24 cellular contexts compared by ENCODE assay signal in genomic region chrX:47571896-47572295, GRCh38. TPM values are rescaled to one million over a fixed set of nuclear protein-coding genes. Genes with fewer than 3 reads are reported as not detected.
DNase-seq lines count a peak whose midpoint lies in the region; ATAC-seq, FAIRE-seq and TF ChIP-seq lines count a peak whose summit lies in the region.
"Had no signal": no experiment of that assay in that cellular context is flagged by ENCODE, and none has a peak within 500 bp of the region (broad histone marks: within the 10 kb centered on the region; RNA-seq: fewer than 3 reads in every experiment).

No MANE protein-coding gene starts in this region.

- H3K27me3 Mint-ChIP-seq in activated CD4-positive, alpha-beta T cell treated with anti-CD3 and anti-CD28 coated beads, Interleukin-2, amount 10 ng/mL, durations not matched to agents 7 days and 5 days: no peaks in the 10 kb centered on the region
- H3K27me3 Mint-ChIP-seq in endothelial cell (ENCODE audit: unreplicated experiment): peaks cover 16% of the 10 kb centered on the region

- peak overlapping the region; percentile 46 for H3K27ac Mint-ChIP-seq in activated CD4-positive, alpha-beta T cell treated with anti-CD3 and anti-CD28 coated beads, Interleukin-2, amount 10 ng/mL, durations not matched to agents 7 days and 5 days
- H3K27ac Mint-ChIP-seq in endothelial cell (ENCODE audit: unreplicated experiment): peak overlapping the region; percentile 72

- H3K9me3 ChIP-seq in GM12878 (replicated peaks; ENCODE audit: control insufficient read depth, insufficient read depth, low read length) (no peaks in the 10 kb centered on the region; the same call in 2 of the 3 replicates), adrenal gland (replicated peaks in 1 of 3) (no peaks in the 10 kb centered on the region)
- H3K9me3 ChIP-seq: SK-N-SH had no signal

- SMC1A ChIA-PET in GM12878 (lab: Charles Lee; ENCODE audit: uncharacterized antibody, unreplicated experiment): no interaction called here

- ATAC-seq in GM12878: no peak
- ATAC-seq in HG02588 (IDR thresholded peaks at IDR 0.05; ENCODE audit: unreplicated experiment): no peak
- ATAC-seq: HepG2 had no signal

- H3K36me3 ChIP-seq in GM12878 (ENCODE audit: control insufficient read depth in 2 of 2, insufficient read depth in 2 of 2, low read length in 1 of 2) (peaks cover 4 to 8% of the 10 kb centered on the region in 2 experiments), adrenal gland (replicated peaks in 1 of 2) (peaks cover 0 to 39% of the 10 kb centered on the region in 2 donors), H7 (replicated peaks; ENCODE audit: control insufficient read depth, insufficient read depth, low read length) (peaks cover 2% of the 10 kb centered on the region)

- TF ChIP-seq CTCF in GM12878 (IDR thresholded peaks at IDR 0.05 in 2 of 3, conservative IDR thresholded peaks at IDR 0.05 in 1 of 3; ENCODE audit: control insufficient read depth in 2 of 3, extremely low read depth in 1 of 3, insufficient read depth in 1 of 3, low read depth in 3 of 3, low read length in 3 of 3): no peak
- TF ChIP-seq CTCF in endothelial cell (IDR thresholded peaks at IDR 0.05; ENCODE audit: unreplicated experiment): no peak
- no peak for TF ChIP-seq CTCF in adrenal gland (IDR thresholded peaks at IDR 0.05)

- intact Hi-C loops in GM12878 (cut with micrococcal nuclease; ENCODE audit: unreplicated experiment): no loop called here
- intact Hi-C loops in adrenal gland (cut with DNase I): no loop called here

- no peaks in the 10 kb centered on the region for H4K20me1 ChIP-seq in GM12878 (ENCODE audit: control insufficient read depth, insufficient read depth)

- POLR2A ChIA-PET in activated CD4-positive, alpha-beta T cell treated with anti-CD3 and anti-CD28 coated beads, Interleukin-2, amount 10 ng/mL, durations not matched to agents 7 days and 5 days (lab: Charles Lee): no interaction called here
- POLR2A ChIA-PET in GM12878 (lab: Charles Lee): no interaction called here

- H3K4me3 ChIP-seq in GM12878 (no peak overlapping the region), adrenal gland (no peak overlapping the region), H7 (ENCODE audit: insufficient read depth, low read depth, low read length) (no peak overlapping the region)

- peaks cover 40% of the 10 kb centered on the region for H3K36me3 Mint-ChIP-seq in activated CD4-positive, alpha-beta T cell treated with anti-CD3 and anti-CD28 coated beads, Interleukin-2, amount 10 ng/mL, durations not matched to agents 7 days and 5 days (ENCODE audit: low read depth)
- peaks cover 25% of the 10 kb centered on the region for H3K36me3 Mint-ChIP-seq in endothelial cell (ENCODE audit: low read depth, unreplicated experiment)

- H3K9ac ChIP-seq in GM12878 (ENCODE audit: control insufficient read depth, insufficient read depth, low read length): no peak overlapping the region
- H3K9ac ChIP-seq: SK-N-SH had no signal

- H3K27ac ChIP-seq in GM12878 (ENCODE audit: control insufficient read depth, insufficient read depth): no peak overlapping the region
- no peak overlapping the region for H3K27ac ChIP-seq in adrenal gland

- peak; percentile 39 for TF ChIP-seq POLR2A in GM12878 (IDR thresholded peaks at IDR 0.05; ENCODE audit: low read depth, low read length)
- TF ChIP-seq POLR2A in adrenal gland (IDR thresholded peaks at IDR 0.05): no peak

- BruUV-seq in GM12878 (replicated peaks; lab: Mats Ljungman, UMichigan): no TSS peak

- RAD21 ChIA-PET in GM12878 (lab: Charles Lee; ENCODE audit: unreplicated experiment): no interaction called here

- no peak for DNase-seq in activated CD4-positive, alpha-beta T cell treated with anti-CD3 and anti-CD28 coated beads, Interleukin-2, amount 10 ng/mL, durations not matched to agents 7 days and 5 days
- no peak for DNase-seq in activated CD4-positive, alpha-beta T cell treated with anti-CD3 and anti-CD28 coated beads for 1 hour
- no peak for DNase-seq in GM12878 (ENCODE audit: low read depth, low spot score)
- no peak for DNase-seq in endothelial cell (ENCODE audit: low spot score)
- no peak for DNase-seq in adrenal gland
- DNase-seq in H7: no peak
- no peak for DNase-seq in DMS 273 treated with DMSO at 0.1 percent for 48 hours (lab: John Stamatoyannopoulos, UW)
- DNase-seq: 8988T; CD8-positive, alpha-beta memory T cell; DMS79 treated with DMSO at 0.1 percent for 48 hours; GF-D8; MV-4-11; NCI-H1105; NCI-H146; NCI-H2029; NCI-H446 treated with DMSO at 0.1 percent for 48 hours; NCI-H526; NCI-H82; SK-N-SH had no signal

- peaks cover 16% of the 10 kb centered on the region for H3K4me1 Mint-ChIP-seq in activated CD4-positive, alpha-beta T cell treated with anti-CD3 and anti-CD28 coated beads, Interleukin-2, amount 10 ng/mL, durations not matched to agents 7 days and 5 days
- peaks cover 8% of the 10 kb centered on the region for H3K4me1 Mint-ChIP-seq in endothelial cell (ENCODE audit: unreplicated experiment)

- H3K4me3 Mint-ChIP-seq in activated CD4-positive, alpha-beta T cell treated with anti-CD3 and anti-CD28 coated beads, Interleukin-2, amount 10 ng/mL, durations not matched to agents 7 days and 5 days: no peak overlapping the region
- no peak overlapping the region for H3K4me3 Mint-ChIP-seq in endothelial cell (ENCODE audit: unreplicated experiment)
- H3K4me3 Mint-ChIP-seq: CD8-positive, alpha-beta memory T cell had no signal

- no peaks in the 10 kb centered on the region for H3K9me3 Mint-ChIP-seq in activated CD4-positive, alpha-beta T cell treated with anti-CD3 and anti-CD28 coated beads, Interleukin-2, amount 10 ng/mL, durations not matched to agents 7 days and 5 days
- no peaks in the 10 kb centered on the region for H3K9me3 Mint-ChIP-seq in endothelial cell (ENCODE audit: unreplicated experiment)
- H3K9me3 Mint-ChIP-seq: CD8-positive, alpha-beta memory T cell had no signal

- no peaks in the 10 kb centered on the region for H3K79me2 ChIP-seq in GM12878 (ENCODE audit: control insufficient read depth, insufficient read depth, low read length)

- no peak overlapping the region for H2AFZ ChIP-seq in GM12878 (ENCODE audit: control insufficient read depth, low read depth, low read length)

- no peak for TF ChIP-seq EP300 in GM12878 (IDR thresholded peaks at IDR 0.05; ENCODE audit: borderline replicate concordance in 1 of 2, control insufficient read depth in 1 of 2, low read depth in 2 of 2, low read length in 2 of 2)

- 74% methylated on average over 13 of the region's 13 CpGs for WGBS in GM12878 (ENCODE audit: insufficient coverage, insufficient replicate concordance, low lambda C conversion rate, missing lambda C conversion rate)
- WGBS in adrenal gland, 4 donors: 87 to 94% (median 92%) methylated on average over 13 of the region's 13 CpGs

- no peaks in the 10 kb centered on the region for H3K4me1 ChIP-seq in GM12878 (ENCODE audit: control insufficient read depth, insufficient read depth, low read length)
- peaks cover 0 to 5% of the 10 kb centered on the region in 2 donors for H3K4me1 ChIP-seq in adrenal gland (replicated peaks in 1 of 2)

- FAIRE-seq in GM12878 (lab: Jason Lieb, UNC): no peak
- FAIRE-seq: GM12892, H54, HepG2 had no signal

- TF ChIP-seq RAD21 in GM12878 (IDR thresholded peaks at IDR 0.05; ENCODE audit: insufficient read depth, low read depth, low read length): no peak

- in situ Hi-C loops in GM12878 (cut with MboI): no loop called here

- no peak overlapping the region for H3K4me2 ChIP-seq in GM12878 (ENCODE audit: control insufficient read depth, insufficient read depth)
- H3K4me2 ChIP-seq: SK-N-SH had no signal

- no peaks in the 10 kb centered on the region for H3K27me3 ChIP-seq in GM12878 (replicated peaks in 1 of 2; ENCODE audit: control insufficient read depth in 2 of 2, insufficient read depth in 2 of 2, low read length in 1 of 2)
- no peaks in the 10 kb centered on the region for H3K27me3 ChIP-seq in adrenal gland
- no peaks in the 10 kb centered on the region for H3K27me3 ChIP-seq in H7 (ENCODE audit: control insufficient read depth, insufficient read depth, low read length)

- CTCF ChIA-PET in activated CD4-positive, alpha-beta T cell treated with anti-CD3 and anti-CD28 coated beads, Interleukin-2, amount 10 ng/mL, durations not matched to agents 7 days and 5 days (lab: Charles Lee): no interaction called here
- CTCF ChIA-PET in GM12878 (lab: Yijun Ruan, JAX): no interaction called here

RNA-seq across cellular contexts. Expression of gene TIMP1, which starts 10.3 kb away (rescaled TPM):
- total RNA-seq in activated CD4-positive, alpha-beta T cell treated with anti-CD3 and anti-CD28 coated beads, Interleukin-2, amount 10 ng/mL, durations not matched to agents 7 days and 5 days: 10 to 100 TPM; 81.7 to 97.1 TPM
- 42.1 and 42.8 TPM in 2 replicates for total RNA-seq in GM12878 (2013; cell fraction: nucleolus; rRNA removed)
- 128 and 139 TPM in 2 replicates for total RNA-seq in GM12878 (2014; rRNA removed)
- total RNA-seq in GM12878 (2014; rRNA removed; fragmentation: Illumina TruSeq; extraction: Trizol): 106 and 111 TPM in 2 replicates
- total RNA-seq in GM12878 (2021): 130 and 134 TPM in 2 replicates
- polyA plus RNA-seq in GM12878 (2011; ENCODE audit: low read depth): 178 TPM
- polyA plus RNA-seq in GM12878 (2011; rRNA removed): 47.1 and 106 TPM in 2 replicates
- 213 and 236 TPM in 2 replicates for polyA plus RNA-seq in GM12878 (2011; cell fraction: cytosol; rRNA removed)
- polyA plus RNA-seq in GM12878 (2011; cell fraction: nucleus; rRNA removed): 50.7 and 72.3 TPM in 2 replicates
- 117 and 122 TPM in 2 replicates for polyA plus RNA-seq in GM12878 (2012)
- 39.3 and 103 TPM in 2 replicates for polyA plus RNA-seq in GM12878 (2014; fragmentation: Illumina TruSeq; extraction: Trizol)
- 100 to 1,000 TPM; 312 to 341 TPM for polyA plus RNA-seq in GM12878 (2014; fragmentation: Nextera tagmentation; extraction: Ambion mirVana)
- polyA plus RNA-seq in GM12878 (2014; rRNA removed): 101 and 126 TPM in 2 replicates
- 100 to 1,000 TPM; 160 to 192 TPM for polyA plus RNA-seq in GM12878 (2016; fragmentation: Nextera tagmentation; extraction: Ambion mirVana)
- 213 and 336 TPM in 2 replicates for polyA minus RNA-seq in GM12878 (2011; rRNA and poly(A)+ RNA removed)
- 111 and 121 TPM in 2 replicates for polyA minus RNA-seq in GM12878 (2011; cell fraction: cytosol; rRNA and poly(A)+ RNA removed)
- 20.8 and 27.8 TPM in 2 replicates for polyA minus RNA-seq in GM12878 (2011; cell fraction: nucleus; rRNA and poly(A)+ RNA removed)
- 267 TPM for total RNA-seq in endothelial cell (ENCODE audit: unreplicated experiment)
- total RNA-seq in adrenal gland: 1,000 to 10,000 TPM in 2 of 8 donors, 100 to 1,000 TPM in 6; 560 to 1,511 (median 704) TPM
- 1,000 to 10,000 TPM in 2 of 3 donors, 100 to 1,000 TPM in 1; 415 to 3,693 (median 3,244) TPM for polyA plus RNA-seq in adrenal gland
- 59.6 and 66.1 TPM in 2 replicates for total RNA-seq in H7 (2014; rRNA removed; shearing (Covaris generic))

RNA-seq across cellular contexts. Expression of gene ARAF, which starts 10.9 kb away (rescaled TPM):
- total RNA-seq in activated CD4-positive, alpha-beta T cell treated with anti-CD3 and anti-CD28 coated beads, Interleukin-2, amount 10 ng/mL, durations not matched to agents 7 days and 5 days: 10 to 100 TPM; 76.9 to 82.0 TPM
- total RNA-seq in GM12878 (2013; cell fraction: nucleolus; rRNA removed): 26.6 and 27.5 TPM in 2 replicates
- total RNA-seq in GM12878 (2014; rRNA removed): 22.2 and 25.2 TPM in 2 replicates
- 20.0 and 22.3 TPM in 2 replicates for total RNA-seq in GM12878 (2014; rRNA removed; fragmentation: Illumina TruSeq; extraction: Trizol)
- 58.3 and 60.2 TPM in 2 replicates for total RNA-seq in GM12878 (2021)
- 20.3 TPM for polyA plus RNA-seq in GM12878 (2011; ENCODE audit: low read depth)
- polyA plus RNA-seq in GM12878 (2011; rRNA removed): 20.7 and 43.0 TPM in 2 replicates
- 40.0 and 41.8 TPM in 2 replicates for polyA plus RNA-seq in GM12878 (2011; cell fraction: cytosol; rRNA removed)
- 102 and 103 TPM in 2 replicates for polyA plus RNA-seq in GM12878 (2011; cell fraction: nucleus; rRNA removed)
- 48.2 and 53.3 TPM in 2 replicates for polyA plus RNA-seq in GM12878 (2012)
- polyA plus RNA-seq in GM12878 (2014; fragmentation: Illumina TruSeq; extraction: Trizol): 26.3 and 35.2 TPM in 2 replicates
- 10 to 100 TPM in 1 of 2 experiments, 1 to 10 TPM in 1; 5.0 to 13.3 TPM for polyA plus RNA-seq in GM12878 (2014; fragmentation: Nextera tagmentation; extraction: Ambion mirVana)
- 43.8 and 55.4 TPM in 2 replicates for polyA plus RNA-seq in GM12878 (2014; rRNA removed)
- polyA plus RNA-seq in GM12878 (2016; fragmentation: Nextera tagmentation; extraction: Ambion mirVana): 10 to 100 TPM; 74.6 to 79.2 TPM
- polyA minus RNA-seq in GM12878 (2011; rRNA and poly(A)+ RNA removed): 48.6 and 50.8 TPM in 2 replicates
- 13.9 and 21.6 TPM in 2 replicates for polyA minus RNA-seq in GM12878 (2011; cell fraction: cytosol; rRNA and poly(A)+ RNA removed)
- 24.3 and 37.5 TPM in 2 replicates for polyA minus RNA-seq in GM12878 (2011; cell fraction: nucleus; rRNA and poly(A)+ RNA removed)
- 49.4 TPM for total RNA-seq in endothelial cell (ENCODE audit: unreplicated experiment)
- total RNA-seq in adrenal gland: 100 to 1,000 TPM in 2 of 8 donors, 10 to 100 TPM in 6; 44.8 to 113 (median 78.1) TPM
- polyA plus RNA-seq in adrenal gland: 10 to 100 TPM; 51.2 to 64.5 (median 59.4) TPM
- total RNA-seq in H7 (2014; rRNA removed; shearing (Covaris generic)): 34.4 and 38.2 TPM in 2 replicates

RNA-seq across cellular contexts. Expression of gene SYN1, which starts 47.8 kb away (rescaled TPM):
- total RNA-seq in activated CD4-positive, alpha-beta T cell treated with anti-CD3 and anti-CD28 coated beads, Interleukin-2, amount 10 ng/mL, durations not matched to agents 7 days and 5 days: under 1 TPM; 0.35 TPM
- 0.31 and 2.1 TPM in 2 replicates for total RNA-seq in GM12878 (2013; cell fraction: nucleolus; rRNA removed)
- total RNA-seq in GM12878 (2014; rRNA removed) (0.05 and 0.11 TPM in 2 replicates), GM12878 (2014; rRNA removed; fragmentation: Illumina TruSeq; extraction: Trizol) (not detected in 2 replicates), GM12878 (2021) (0.21 and 0.43 TPM in 2 replicates), endothelial cell (ENCODE audit: unreplicated experiment) (2.9 TPM), adrenal gland (1 to 10 TPM in 6 of 8 donors, under 1 TPM in 1, not detected in 1; 0.12 to 8.2 (median 3.4) TPM)
- 1.6 TPM for polyA plus RNA-seq in GM12878 (2011; ENCODE audit: low read depth)
- polyA plus RNA-seq in GM12878 (2011; rRNA removed) (0.27 and 0.30 TPM in 2 replicates), GM12878 (2014; fragmentation: Illumina TruSeq; extraction: Trizol) (0.16 and 1.5 TPM in 2 replicates), GM12878 (2014; fragmentation: Nextera tagmentation; extraction: Ambion mirVana) (under 1 TPM in 1 of 2 experiments, not detected in 1; 0.09 TPM), GM12878 (2014; rRNA removed) (not detected in 2 replicates), GM12878 (2016; fragmentation: Nextera tagmentation; extraction: Ambion mirVana) (under 1 TPM; 0.09 to 0.57 TPM), adrenal gland (10 to 100 TPM in 1 of 3 donors, 1 to 10 TPM in 2; 3.8 to 16.5 (median 6.2) TPM)
- polyA plus RNA-seq in GM12878 (2011; cell fraction: cytosol; rRNA removed): 0.18 and 0.43 TPM in 2 replicates
- 0.13 and 0.19 TPM in 2 replicates for polyA plus RNA-seq in GM12878 (2011; cell fraction: nucleus; rRNA removed)
- 1.2 and 1.3 TPM in 2 replicates for polyA plus RNA-seq in GM12878 (2012)
- polyA minus RNA-seq in GM12878 (2011; rRNA and poly(A)+ RNA removed): 0.37 and 0.57 TPM in 2 replicates
- not detected in 2 replicates for polyA minus RNA-seq in GM12878 (2011; cell fraction: cytosol; rRNA and poly(A)+ RNA removed)
- 0.12 and 0.29 TPM in 2 replicates for polyA minus RNA-seq in GM12878 (2011; cell fraction: nucleus; rRNA and poly(A)+ RNA removed)
- 0.81 and 2.1 TPM in 2 replicates for total RNA-seq in H7 (2014; rRNA removed; shearing (Covaris generic))
- total RNA-seq: HepG2, HT-29 had no signal
- polyA plus RNA-seq: HepG2 had no signal

RNA-seq across cellular contexts. Expression of gene CFP, which starts 57.8 kb away (rescaled TPM):
- 10 to 100 TPM; 25.9 to 45.1 TPM for total RNA-seq in activated CD4-positive, alpha-beta T cell treated with anti-CD3 and anti-CD28 coated beads, Interleukin-2, amount 10 ng/mL, durations not matched to agents 7 days and 5 days
- total RNA-seq in GM12878 (2013; cell fraction: nucleolus; rRNA removed): 13.9 and 14.4 TPM in 2 replicates
- total RNA-seq in GM12878 (2014; rRNA removed) (8.3 and 10.1 TPM in 2 replicates), GM12878 (2014; rRNA removed; fragmentation: Illumina TruSeq; extraction: Trizol) (3.5 and 3.7 TPM in 2 replicates), GM12878 (2021) (4.9 and 7.2 TPM in 2 replicates), endothelial cell (ENCODE audit: unreplicated experiment) (27.5 TPM), adrenal gland (10 to 100 TPM in 3 of 8 donors, 1 to 10 TPM in 4, under 1 TPM in 1; 0.91 to 14.5 (median 8.2) TPM)
- 13.4 TPM for polyA plus RNA-seq in GM12878 (2011; ENCODE audit: low read depth)
- polyA plus RNA-seq in GM12878 (2011; rRNA removed) (0.42 and 1.1 TPM in 2 replicates), GM12878 (2014; fragmentation: Illumina TruSeq; extraction: Trizol) (0.36 and 2.4 TPM in 2 replicates), GM12878 (2014; fragmentation: Nextera tagmentation; extraction: Ambion mirVana) (1 to 10 TPM in 1 of 2 experiments, under 1 TPM in 1; 0.72 to 2.8 TPM), GM12878 (2014; rRNA removed) (6.5 and 8.7 TPM in 2 replicates), GM12878 (2016; fragmentation: Nextera tagmentation; extraction: Ambion mirVana) (1 to 10 TPM; 1.9 to 2.9 TPM), adrenal gland (10 to 100 TPM in 2 of 3 donors, 1 to 10 TPM in 1; 1.2 to 12.0 (median 10.5) TPM)
- 1.2 and 1.9 TPM in 2 replicates for polyA plus RNA-seq in GM12878 (2011; cell fraction: cytosol; rRNA removed)
- polyA plus RNA-seq in GM12878 (2011; cell fraction: nucleus; rRNA removed): 3.3 and 4.9 TPM in 2 replicates
- polyA plus RNA-seq in GM12878 (2012): 14.6 and 21.8 TPM in 2 replicates
- 1.1 and 1.5 TPM in 2 replicates for polyA minus RNA-seq in GM12878 (2011; rRNA and poly(A)+ RNA removed)
- polyA minus RNA-seq in GM12878 (2011; cell fraction: cytosol; rRNA and poly(A)+ RNA removed): 0.31 and 1.5 TPM in 2 replicates
- 0.97 and 2.2 TPM in 2 replicates for polyA minus RNA-seq in GM12878 (2011; cell fraction: nucleus; rRNA and poly(A)+ RNA removed)
- 5.5 and 6.0 TPM in 2 replicates for total RNA-seq in H7 (2014; rRNA removed; shearing (Covaris generic))
- total RNA-seq: HepG2 had no signal
